10 cellular contexts compared by ENCODE assay signal in the genomic region with DNA sequence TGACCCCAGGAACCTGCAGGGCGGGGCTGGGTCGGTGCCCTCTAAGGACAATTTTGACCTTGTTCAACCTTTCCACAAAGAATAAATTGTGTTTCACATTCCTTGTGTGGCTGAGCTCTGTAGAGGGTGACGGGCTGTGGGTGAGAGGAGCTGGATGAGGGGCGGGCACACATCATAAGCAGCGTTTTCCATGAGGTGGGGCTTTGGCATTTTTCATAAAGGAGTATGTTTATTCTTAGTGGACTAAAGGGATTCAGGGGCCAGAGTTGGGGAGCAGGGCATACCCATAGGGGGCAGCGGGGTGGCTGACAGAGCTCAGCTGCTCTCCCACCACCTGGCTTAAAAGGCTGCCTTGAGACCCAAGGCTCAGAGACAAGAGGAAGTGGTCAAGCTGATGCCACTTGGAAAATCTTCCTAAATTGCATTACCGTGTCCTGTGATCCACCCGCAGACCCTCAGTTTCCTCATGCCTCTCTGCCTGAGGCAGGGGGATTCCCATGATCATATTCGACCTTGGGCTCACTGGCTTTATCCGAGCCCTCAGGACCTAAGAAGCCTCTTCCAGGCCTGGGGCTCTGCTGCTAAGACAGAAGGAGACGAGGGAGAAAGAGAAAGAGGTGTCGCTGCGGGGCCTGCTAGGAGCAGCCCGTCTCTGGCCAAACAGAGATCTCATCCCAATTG. TPM values are rescaled to one million over a fixed set of nuclear protein-coding genes. Genes with fewer than 3 reads are reported as not detected.
A peak's percentile ranks its signal among the peaks of the same experiment; 100 is the strongest.
DNase-seq lines count a peak whose midpoint lies in the region; ATAC-seq and TF ChIP-seq lines count a peak whose summit lies in the region.
"Had no signal": no experiment of that assay in that cellular context is flagged by ENCODE, and none has a peak within 500 bp of the region (broad histone marks: within the 10 kb centered on the region; RNA-seq: fewer than 3 reads in every experiment).

No MANE protein-coding gene starts in this region.

- peaks cover 43% of the 10 kb centered on the region for H3K36me3 ChIP-seq in brain microvascular endothelial cell (replicated peaks)
- H3K36me3 ChIP-seq in thoracic aorta = peaks cover 35% of the 10 kb centered on the region

- in situ Hi-C loops in brain microvascular endothelial cell (cut with HindIII; ENCODE audit: low pct_ligation_motif_present, low sequenced_read_pairs) = no loop called here

- CTCF ChIA-PET in activated CD8-positive, alpha-beta T cell treated with anti-CD3 and anti-CD28 coated beads for 36 hours (lab: Charles Lee) = interaction anchor here (1.0 to 20.8 kb wide), 3 partner anchors 19 to 278 kb away, joined by 3 to 469 read pairs (median 6); partner anchors contain the start of genes MMP14 and MRPL52
- CTCF ChIA-PET in T-cell (lab: Charles Lee) = no interaction called here

- H3K27ac Mint-ChIP-seq in activated CD8-positive, alpha-beta T cell treated with anti-CD3 and anti-CD28 coated beads for 36 hours = no peak overlapping the region
- H3K27ac Mint-ChIP-seq in T-cell = no peak overlapping the region

- ATAC-seq in thoracic aorta (ENCODE audit: insufficient number of reproducible peaks, low FRiP score, low read depth) = no peak
- ATAC-seq in activated CD8-positive, alpha-beta T cell treated with anti-CD3 and anti-CD28 coated beads for 36 hours = no peak
- ATAC-seq in T-cell (replicated peaks in 1 of 4) = no peak

- peak overlapping the region; percentile 3; the same call in 1 of the 2 replicates for H3K4me3 ChIP-seq in HFF-Myc (replicated peaks; ENCODE audit: low read depth, low read length)
- H3K4me3 ChIP-seq in brain microvascular endothelial cell (ENCODE audit: low read depth, low read length) = peak overlapping the region; percentile 5
- H3K4me3 ChIP-seq in thoracic aorta = peak overlapping the region; percentile 46

- H3K27me3 Mint-ChIP-seq in activated CD8-positive, alpha-beta T cell treated with anti-CD3 and anti-CD28 coated beads for 36 hours = peaks cover 9% of the 10 kb centered on the region
- peaks cover 17 to 34% of the 10 kb centered on the region in 2 donors for H3K27me3 Mint-ChIP-seq in T-cell

- POLR2A ChIA-PET in activated CD8-positive, alpha-beta T cell treated with anti-CD3 and anti-CD28 coated beads for 36 hours (lab: Charles Lee) = interaction anchor here (1.1 to 1.5 kb wide), 2 partner anchors 9 to 19 kb away, joined by 3 to 4 read pairs; no protein-coding TSS in a partner anchor
- POLR2A ChIA-PET in T-cell (lab: Charles Lee) = interaction anchor here in 1 of 2 donors (0.7 kb wide), 1 partner anchor 295 kb away, joined by 3 read pairs; no protein-coding TSS in a partner anchor

- no peak overlapping the region for H3K4me3 Mint-ChIP-seq in activated CD8-positive, alpha-beta T cell treated with anti-CD3 and anti-CD28 coated beads for 36 hours
- H3K4me3 Mint-ChIP-seq in T-cell = no peak overlapping the region

- H3K4me1 Mint-ChIP-seq in activated CD8-positive, alpha-beta T cell treated with anti-CD3 and anti-CD28 coated beads for 36 hours (ENCODE audit: low read depth) = peaks cover 2% of the 10 kb centered on the region
- H3K4me1 Mint-ChIP-seq in T-cell = peaks cover 0 to 3% (median 2%) of the 10 kb centered on the region in 3 donors

- H3K27me3 ChIP-seq in brain microvascular endothelial cell (replicated peaks) = no peaks in the 10 kb centered on the region
- no peaks in the 10 kb centered on the region for H3K27me3 ChIP-seq in thoracic aorta (replicated peaks; ENCODE audit: insufficient read depth)

- no peaks in the 10 kb centered on the region for H3K36me3 Mint-ChIP-seq in activated CD8-positive, alpha-beta T cell treated with anti-CD3 and anti-CD28 coated beads for 36 hours (ENCODE audit: low read depth)
- no peaks in the 10 kb centered on the region for H3K36me3 Mint-ChIP-seq in T-cell

- TF ChIP-seq CTCF in HFF-Myc (IDR thresholded peaks at IDR 0.05; ENCODE audit: low read depth, low read length, missing control alignments) (no peak), brain microvascular endothelial cell (IDR thresholded peaks at IDR 0.05; ENCODE audit: low read depth, low read length, missing control alignments) (peak; percentile 12), thoracic aorta (IDR thresholded peaks at IDR 0.05) (no peak)
- no peak for TF ChIP-seq CTCF in activated CD8-positive, alpha-beta T cell treated with anti-CD3 and anti-CD28 coated beads for 36 hours (IDR thresholded peaks at IDR 0.05)

- H3K9me3 Mint-ChIP-seq in activated CD8-positive, alpha-beta T cell treated with anti-CD3 and anti-CD28 coated beads for 36 hours = no peaks in the 10 kb centered on the region
- no peaks in the 10 kb centered on the region for H3K9me3 Mint-ChIP-seq in T-cell

- peak overlapping the region; percentile 78 for H3K27ac ChIP-seq in brain microvascular endothelial cell
- peak overlapping the region; percentile 91 to 96 for H3K27ac ChIP-seq in thoracic aorta

- H3K4me1 ChIP-seq in thoracic aorta (ENCODE audit: control insufficient read depth in 1 of 2, low read depth in 2 of 2) = peaks cover 54 to 89% of the 10 kb centered on the region in 2 donors

- DNase-seq in HFF-Myc (ENCODE audit: extremely low read depth, low read depth) (no peak), brain microvascular endothelial cell (peak; percentile 38), left kidney (ENCODE audit: low read depth, low spot score) (peak; percentile 45), thoracic aorta (ENCODE audit: low spot score) (no peak), iPS-NIHi7 (ENCODE audit: extremely low spot score) (no peak), T-cell (no peak)
- DNase-seq in activated CD8-positive, alpha-beta T cell treated with anti-CD3 and anti-CD28 coated beads for 36 hours = no peak
- no peak for DNase-seq in activated CD4-positive, CD25-positive, alpha-beta regulatory T cell (lab: John Stamatoyannopoulos, UW)
- DNase-seq: occipital lobe had no signal

- intact Hi-C loops in activated CD8-positive, alpha-beta T cell treated with anti-CD3 and anti-CD28 coated beads for 36 hours (cut with micrococcal nuclease) = no loop called here

- no peaks in the 10 kb centered on the region for H3K9me3 ChIP-seq in thoracic aorta

RNA-seq across cellular contexts. Expression of gene MMP14, which starts 11.4 kb away (rescaled TPM):
- total RNA-seq in thoracic aorta (100 to 1,000 TPM; 160 to 182 TPM), T-cell (1 to 10 TPM; 1.9 to 3.7 (median 2.3) TPM)
- total RNA-seq in activated CD8-positive, alpha-beta T cell treated with anti-CD3 and anti-CD28 coated beads for 36 hours = 1 to 10 TPM; 1.9 to 3.1 TPM

RNA-seq across cellular contexts. Expression of gene MRPL52, which starts 18.1 kb away (rescaled TPM):
- total RNA-seq in thoracic aorta (10 to 100 TPM; 17.3 to 65.0 TPM), T-cell (10 to 100 TPM; 36.5 to 70.1 (median 62.2) TPM)
- total RNA-seq in activated CD8-positive, alpha-beta T cell treated with anti-CD3 and anti-CD28 coated beads for 36 hours = 100 to 1,000 TPM; 122 to 126 TPM

RNA-seq across cellular contexts. Expression of gene LRP10, which starts 23.7 kb away (rescaled TPM):
- total RNA-seq in thoracic aorta (100 to 1,000 TPM; 158 to 209 TPM), T-cell (100 to 1,000 TPM in 1 of 5 donors, 10 to 100 TPM in 4; 67.0 to 103 (median 89.9) TPM)
- 10 to 100 TPM; 18.7 to 21.0 TPM for total RNA-seq in activated CD8-positive, alpha-beta T cell treated with anti-CD3 and anti-CD28 coated beads for 36 hours

RNA-seq across cellular contexts. Expression of gene SLC7A7, which starts 32.6 kb away (rescaled TPM):
- total RNA-seq in thoracic aorta (10 to 100 TPM; 34.4 to 38.5 TPM), T-cell (1 to 10 TPM in 2 of 5 donors, under 1 TPM in 2, not detected in 1; 0.75 to 1.8 (median 0.98) TPM)
- total RNA-seq in activated CD8-positive, alpha-beta T cell treated with anti-CD3 and anti-CD28 coated beads for 36 hours = under 1 TPM in 1 of 2 experiments, not detected in 1; 0.45 TPM
- total RNA-seq: T-helper 2 cell treated with Interferon-gamma antibody and Interleukin-4, amounts not matched to agents 100 ng/mL and 5 ng/mL, for 36 hours had no signal

RNA-seq across cellular contexts. Expression of gene REM2, which starts 35.2 kb away (rescaled TPM):
- under 1 TPM in 1 of 2 donors, not detected in 1; 0.28 TPM for total RNA-seq in thoracic aorta
- total RNA-seq in activated CD8-positive, alpha-beta T cell treated with anti-CD3 and anti-CD28 coated beads for 36 hours = under 1 TPM; 0.20 to 0.27 TPM
- total RNA-seq in T-cell = 10 to 100 TPM in 1 of 5 donors, 1 to 10 TPM in 4; 4.1 to 10.6 (median 6.2) TPM

Comparison
In these comparisons a context has a peak if more than half of its experiments do, and no peak if none do; other contexts are left out.
1. DNase-seq: peak in brain microvascular endothelial cell (single experiment) and left kidney (single experiment); none in HFF-Myc (single experiment), thoracic aorta (single experiment), activated CD8-positive, alpha-beta T cell treated with anti-CD3 and anti-CD28 coated beads for 36 hours (single experiment), activated CD4-positive, CD25-positive, alpha-beta regulatory T cell (0 of 4), iPS-NIHi7 (single experiment) and T-cell (0 of 34).
2. RNA of gene MMP14, which starts 11.4 kb away (total RNA-seq): 160 to 182 TPM in thoracic aorta; 1.9 to 3.1 TPM in activated CD8-positive, alpha-beta T cell treated with anti-CD3 and anti-CD28 coated beads for 36 hours and 1.9 to 3.7 TPM in T-cell; every median in the first group is over 10 times any median in the second.
3. Peak in every context shown above with its lines, with median percentiles within 50 percentile points of each other: H3K4me3 ChIP-seq.